8 cellular contexts compared by ENCODE assay signal in genomic region chr11:2400069-2400760, GRCh38. TPM values are rescaled to one million over a fixed set of nuclear protein-coding genes. Genes with fewer than 3 reads are reported as not detected.
A peak's percentile ranks its signal among the peaks of the same experiment; 100 is the strongest.
DNase-seq lines count a peak whose midpoint lies in the region; ATAC-seq and TF ChIP-seq lines count a peak whose summit lies in the region.

TSSC4 (plus strand) TSS chr11:2400750; CDS start chr11:2402634, 1,884 bp downstream.

- peak within 1 kb of the TSS; percentile 78 for H4K12ac ChIP-seq in trophoblast cell (ENCODE audit: low read depth, low read length)

- peaks cover 4% of the 10 kb centered on the region for H3K4me1 Mint-ChIP-seq in type B pancreatic cell (ENCODE audit: unreplicated experiment)

- DNase-seq in NCI-H1417 (lab: John Stamatoyannopoulos, UW): peak; percentile 99 to 100 (median 100)
- peak; percentile 99 for DNase-seq in SW480 (ENCODE audit: low spot score)
- DNase-seq in adipocyte (ENCODE audit: low read depth): peak; percentile 100
- peak; percentile 100 for DNase-seq in cardiac muscle cell (ENCODE audit: low read depth in 1 of 2, low spot score in 1 of 2)
- peak; percentile 100 for DNase-seq in trophoblast cell
- DNase-seq in type B pancreatic cell (ENCODE audit: extremely low spot score, unreplicated experiment): peak; percentile 100

- peak within 1 kb of the TSS; percentile 94 for H4K91ac ChIP-seq in trophoblast cell (ENCODE audit: low read depth, low read length)

- peak; percentile 99 for TF ChIP-seq CTCF in GM12872 (IDR thresholded peaks at IDR 0.05; ENCODE audit: insufficient read depth, low read depth, low read length)
- peak; percentile 97 for TF ChIP-seq CTCF in cardiac muscle cell (IDR thresholded peaks at IDR 0.05; ENCODE audit: low read depth, low read length)
- TF ChIP-seq CTCF in type B pancreatic cell (conservative IDR thresholded peaks at IDR 0.05): peak; percentile 99

- H2AFZ ChIP-seq in trophoblast cell (ENCODE audit: insufficient read depth, low read length, poor library complexity): peak within 1 kb of the TSS; percentile 64

- peak within 1 kb of the TSS; percentile 91 for H3K4me3 Mint-ChIP-seq in type B pancreatic cell

- peak within 1 kb of the TSS; percentile 79 for H3K18ac ChIP-seq in trophoblast cell (ENCODE audit: low read length)

- peaks cover 11% of the 10 kb centered on the region for H3K79me1 ChIP-seq in trophoblast cell (ENCODE audit: low read length)

- H3K36me3 ChIP-seq in adipocyte (ENCODE audit: control insufficient read depth, insufficient read depth, low read length, severe bottlenecking) (peaks cover 53% of the 10 kb centered on the region), cardiac muscle cell (peaks cover 19% of the 10 kb centered on the region), trophoblast cell (ENCODE audit: control insufficient read depth in 1 of 2, insufficient read depth in 2 of 2, low read length in 2 of 2) (peaks cover 44 to 49% of the 10 kb centered on the region in 2 experiments)

- H3K27me3 ChIP-seq in adipocyte (replicated peaks; ENCODE audit: control insufficient read depth, insufficient read depth, low read length) (no peaks in the 10 kb centered on the region), cardiac muscle cell (no peaks in the 10 kb centered on the region), trophoblast cell (ENCODE audit: insufficient read depth, low read length) (no peaks in the 10 kb centered on the region)

- H2BK5ac ChIP-seq in trophoblast cell (ENCODE audit: low read depth, low read length, poor library complexity): peak within 1 kb of the TSS; percentile 52

- H4K8ac ChIP-seq in trophoblast cell (ENCODE audit: low read depth, low read length): peak within 1 kb of the TSS; percentile 98

- peak within 1 kb of the TSS; percentile 96 for H3K4ac ChIP-seq in trophoblast cell (ENCODE audit: low read depth, low read length)

- H3K4me3 ChIP-seq in adipocyte (ENCODE audit: low read length) (peak within 1 kb of the TSS; percentile 100), cardiac muscle cell (peak within 1 kb of the TSS; percentile 93), trophoblast cell (ENCODE audit: low read depth, low read length) (peak within 1 kb of the TSS; percentile 96)

- H2BK120ac ChIP-seq in trophoblast cell (ENCODE audit: insufficient read depth, low read length, poor library complexity): peak within 1 kb of the TSS; percentile 86

- peaks cover 3% of the 10 kb centered on the region for H3K36me3 Mint-ChIP-seq in type B pancreatic cell

- H3K9me3 ChIP-seq in adipocyte (ENCODE audit: control insufficient read depth, low read length): no peaks in the 10 kb centered on the region
- no peaks in the 10 kb centered on the region for H3K9me3 ChIP-seq in cardiac muscle cell (ENCODE audit: low read depth)
- H3K9me3 ChIP-seq in trophoblast cell (ENCODE audit: insufficient read depth, low read depth, low read length): no peaks in the 10 kb centered on the region

- H3K79me2 ChIP-seq in trophoblast cell (ENCODE audit: control insufficient read depth, insufficient read depth, low read length, poor library complexity): peaks cover 10% of the 10 kb centered on the region

- H2AK5ac ChIP-seq in trophoblast cell (ENCODE audit: low read length): peak within 1 kb of the TSS; percentile 98

- H3K27ac ChIP-seq in cardiac muscle cell: peak within 1 kb of the TSS; percentile 98
- peak within 1 kb of the TSS; percentile 45 for H3K27ac ChIP-seq in trophoblast cell (ENCODE audit: low read depth, low read length)

- peak; percentile 87 for ATAC-seq in HG02759 (IDR thresholded peaks at IDR 0.05; ENCODE audit: unreplicated experiment)

- H3K4me2 ChIP-seq in trophoblast cell (ENCODE audit: low read length): peak within 1 kb of the TSS; percentile 94

- H3K4me1 ChIP-seq in adipocyte (ENCODE audit: control insufficient read depth, insufficient read depth, low read length): peaks cover 27% of the 10 kb centered on the region
- H3K4me1 ChIP-seq in cardiac muscle cell (ENCODE audit: low read depth): peaks cover 13% of the 10 kb centered on the region
- peaks cover 12 to 16% of the 10 kb centered on the region in 2 experiments for H3K4me1 ChIP-seq in trophoblast cell (ENCODE audit: control insufficient read depth in 1 of 2, insufficient read depth in 2 of 2, low read length in 2 of 2)

- no peak within 1 kb of the TSS for H3K23ac ChIP-seq in trophoblast cell (ENCODE audit: low read length)

- peak within 1 kb of the TSS; percentile 100 for H3K9ac ChIP-seq in adipocyte (ENCODE audit: low read length)
- peak within 1 kb of the TSS; percentile 100 for H3K9ac ChIP-seq in trophoblast cell (ENCODE audit: low read length)

- H3K27ac Mint-ChIP-seq in type B pancreatic cell: peak within 1 kb of the TSS; percentile 95

- no peaks in the 10 kb centered on the region for H3K27me3 Mint-ChIP-seq in type B pancreatic cell

- WGBS in trophoblast cell (ENCODE audit: extremely low coverage, insufficient coverage, insufficient read length): no CpG with 5 or more reads among the region's 65 CpGs

- no peaks in the 10 kb centered on the region for H3K9me3 Mint-ChIP-seq in type B pancreatic cell

- H3K14ac ChIP-seq in trophoblast cell (ENCODE audit: low read length): peak within 1 kb of the TSS; percentile 92

- H2BK12ac ChIP-seq in trophoblast cell (ENCODE audit: low read length): no peak within 1 kb of the TSS

RNA-seq across cellular contexts. Expression of gene TSSC4, which starts in this region (rescaled TPM):
- total RNA-seq in cardiac muscle cell (61.4 and 71.6 TPM in 2 replicates), type B pancreatic cell (ENCODE audit: low replicate concordance) (59.0 and 59.7 TPM in 2 replicates)
- polyA plus RNA-seq in cardiac muscle cell: 71.4 and 94.8 TPM in 2 replicates
- polyA plus RNA-seq in trophoblast cell (2013): 87.7 and 88.6 TPM in 2 replicates

Comparison
In these comparisons a context has a peak if more than half of its experiments do, and no peak if none do; other contexts are left out.
1. Peak in every context shown above with its lines: DNase-seq, ATAC-seq, H3K4me3 ChIP-seq and H3K27ac ChIP-seq.